Comparison of ENCODE assay signal across 8 cellular contexts in the genomic region with DNA sequence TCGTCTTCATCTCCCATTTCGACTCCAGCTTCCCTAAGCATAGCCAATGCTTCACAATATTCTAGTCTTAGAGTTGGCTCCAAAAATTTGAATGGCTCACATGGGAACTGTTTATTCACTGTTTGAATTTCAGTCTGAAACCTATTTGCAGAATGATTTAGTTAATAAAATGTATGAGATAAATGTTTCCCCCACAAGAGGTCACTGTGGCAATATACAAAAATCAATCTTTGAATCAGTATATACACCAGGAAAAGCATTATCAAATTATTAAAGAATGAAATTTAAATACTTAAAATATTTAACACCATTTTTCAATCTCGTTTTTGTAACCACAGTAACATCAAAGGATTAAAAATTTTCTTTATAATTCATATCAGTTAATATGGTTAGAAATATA. TPM values are rescaled to one million over a fixed set of nuclear protein-coding genes. Genes with fewer than 3 reads are reported as not detected.
A peak's percentile ranks its signal among the peaks of the same experiment; 100 is the strongest.
DNase-seq lines count a peak whose midpoint lies in the region; ATAC-seq, FAIRE-seq and TF ChIP-seq lines count a peak whose summit lies in the region.

No MANE protein-coding gene starts in this region.

- H3K27me3 ChIP-seq in CD8-positive, alpha-beta T cell (ENCODE audit: insufficient read depth, low read length), result no peaks in the 10 kb centered on the region
- H3K27me3 ChIP-seq in HL-60 (ENCODE audit: insufficient read depth, poor library complexity, severe bottlenecking), result no peaks in the 10 kb centered on the region

- H3K4me3 Mint-ChIP-seq in CD8-positive, alpha-beta T cell, result no peak overlapping the region
- no peak overlapping the region for H3K4me3 Mint-ChIP-seq in progenitor cell of endocrine pancreas (ENCODE audit: low read depth)

- no peaks in the 10 kb centered on the region for H3K9me3 Mint-ChIP-seq in CD8-positive, alpha-beta T cell
- H3K9me3 Mint-ChIP-seq in progenitor cell of endocrine pancreas (ENCODE audit: low read depth), result no peaks in the 10 kb centered on the region

- H3K36me3 Mint-ChIP-seq in CD8-positive, alpha-beta T cell, result peaks cover 18% of the 10 kb centered on the region
- H3K36me3 Mint-ChIP-seq in progenitor cell of endocrine pancreas (ENCODE audit: insufficient read depth), result peaks cover 5% of the 10 kb centered on the region

- CTCF ChIA-PET in CD8-positive, alpha-beta T cell (lab: Charles Lee), result interaction anchor here (0.9 to 7.0 kb wide), 4 partner anchors 13 to 467 kb away, joined by 3 to 370 read pairs (median 3); no protein-coding TSS in a partner anchor

- peak overlapping the region; percentile 46 for H3K27ac Mint-ChIP-seq in CD8-positive, alpha-beta T cell
- no peak overlapping the region for H3K27ac Mint-ChIP-seq in progenitor cell of endocrine pancreas

- no peaks in the 10 kb centered on the region for H3K9me3 ChIP-seq in CD8-positive, alpha-beta T cell (ENCODE audit: low read length)

- POLR2A ChIA-PET in CD8-positive, alpha-beta T cell (lab: Charles Lee), result interaction anchor here (1.0 kb wide), 1 partner anchor 462 kb away, joined by 4 read pairs; no protein-coding TSS in a partner anchor

- H3K4me3 ChIP-seq in CD8-positive, alpha-beta T cell (ENCODE audit: low read depth, low read length), result no peak overlapping the region
- H3K4me3 ChIP-seq in HL-60 (replicated peaks; ENCODE audit: insufficient read depth, low read length), result no peak overlapping the region
- no peak overlapping the region for H3K4me3 ChIP-seq in epithelial cell of proximal tubule (ENCODE audit: low read depth, low read length)

- peak; percentile 57 for ATAC-seq in CD8-positive, alpha-beta T cell
- ATAC-seq in GM19452 (IDR thresholded peaks at IDR 0.05; ENCODE audit: unreplicated experiment), result no peak
- ATAC-seq in HG03439 (IDR thresholded peaks at IDR 0.05; ENCODE audit: unreplicated experiment), result no peak

- H3K36me3 ChIP-seq in CD8-positive, alpha-beta T cell (ENCODE audit: insufficient read depth, low read length), result no peaks in the 10 kb centered on the region

- FAIRE-seq in RCC 7860 (lab: Jason Lieb, UNC), result peak; percentile 85

- no peak overlapping the region for H3K27ac ChIP-seq in CD8-positive, alpha-beta T cell (ENCODE audit: low read depth, low read length)
- H3K27ac ChIP-seq in HL-60 (replicated peaks), result no peak overlapping the region

- H3K27me3 Mint-ChIP-seq in CD8-positive, alpha-beta T cell (ENCODE audit: low read depth), result no peaks in the 10 kb centered on the region
- H3K27me3 Mint-ChIP-seq in progenitor cell of endocrine pancreas, result no peaks in the 10 kb centered on the region

- intact Hi-C loops in CD8-positive, alpha-beta T cell (cut with DNase I, micrococcal nuclease), result loop anchor here (1.0 to 10.0 kb wide), 5 partner anchors 69 to 468 kb away; a partner anchor contains a TSS

- TF ChIP-seq CTCF in CD8-positive, alpha-beta T cell (IDR thresholded peaks at IDR 0.05), result peak; percentile 88
- TF ChIP-seq CTCF in HL-60 (IDR thresholded peaks at IDR 0.05; ENCODE audit: insufficient read depth, low read length) (peak; percentile 3), epithelial cell of proximal tubule (conservative IDR thresholded peaks at IDR 0.05; ENCODE audit: low read depth, low read length) (peak; percentile 41), progenitor cell of endocrine pancreas (IDR thresholded peaks at IDR 0.05; ENCODE audit: unreplicated experiment) (peak; percentile 64)

- DNase-seq in CD8-positive, alpha-beta T cell, result peak in 1 of 7 experiments; percentile 20
- DNase-seq in HL-60 (ENCODE audit: low read depth in 1 of 2, low spot score in 1 of 2), result no peak
- DNase-seq in RCC 7860 (ENCODE audit: low spot score), result peak; percentile 10
- peak; percentile 9 for DNase-seq in epithelial cell of proximal tubule (ENCODE audit: low read depth)
- no peak for DNase-seq in progenitor cell of endocrine pancreas (ENCODE audit: low spot score, unreplicated experiment)
- DNase-seq in activated effector memory CD4-positive, alpha-beta T cell treated with Interleukin-2 at 50 U/mL for 16 hours, result no peak

- no peaks in the 10 kb centered on the region for H3K4me1 ChIP-seq in CD8-positive, alpha-beta T cell (ENCODE audit: insufficient read depth, low read length)

- peaks cover 4% of the 10 kb centered on the region for H3K4me1 Mint-ChIP-seq in CD8-positive, alpha-beta T cell (ENCODE audit: low read depth)
- H3K4me1 Mint-ChIP-seq in progenitor cell of endocrine pancreas (ENCODE audit: low read depth), result no peaks in the 10 kb centered on the region

RNA-seq across cellular contexts. Expression of a gene that starts 40.0 kb away (rescaled TPM):
- 10 to 100 TPM; 37.3 to 38.8 TPM for total RNA-seq in CD8-positive, alpha-beta T cell
- 37.8 and 71.3 TPM in 2 replicates for total RNA-seq in epithelial cell of proximal tubule
- total RNA-seq in progenitor cell of endocrine pancreas, result 51.9 and 52.3 TPM in 2 replicates

Comparison
In these comparisons a context has a peak if more than half of its experiments do, and no peak if none do; other contexts are left out.
1. DNase-seq: peak in RCC 7860 (single experiment) and epithelial cell of proximal tubule (single experiment); none in HL-60 (0 of 2), progenitor cell of endocrine pancreas (single experiment) and activated effector memory CD4-positive, alpha-beta T cell treated with Interleukin-2 at 50 U/mL for 16 hours (single experiment).
2. CTCF ChIP-seq: peak in every context shown above with its lines; median percentile 88 in CD8-positive, alpha-beta T cell; 64 in progenitor cell of endocrine pancreas; 41 in epithelial cell of proximal tubule; 3 in HL-60.